In the genomic region with DNA sequence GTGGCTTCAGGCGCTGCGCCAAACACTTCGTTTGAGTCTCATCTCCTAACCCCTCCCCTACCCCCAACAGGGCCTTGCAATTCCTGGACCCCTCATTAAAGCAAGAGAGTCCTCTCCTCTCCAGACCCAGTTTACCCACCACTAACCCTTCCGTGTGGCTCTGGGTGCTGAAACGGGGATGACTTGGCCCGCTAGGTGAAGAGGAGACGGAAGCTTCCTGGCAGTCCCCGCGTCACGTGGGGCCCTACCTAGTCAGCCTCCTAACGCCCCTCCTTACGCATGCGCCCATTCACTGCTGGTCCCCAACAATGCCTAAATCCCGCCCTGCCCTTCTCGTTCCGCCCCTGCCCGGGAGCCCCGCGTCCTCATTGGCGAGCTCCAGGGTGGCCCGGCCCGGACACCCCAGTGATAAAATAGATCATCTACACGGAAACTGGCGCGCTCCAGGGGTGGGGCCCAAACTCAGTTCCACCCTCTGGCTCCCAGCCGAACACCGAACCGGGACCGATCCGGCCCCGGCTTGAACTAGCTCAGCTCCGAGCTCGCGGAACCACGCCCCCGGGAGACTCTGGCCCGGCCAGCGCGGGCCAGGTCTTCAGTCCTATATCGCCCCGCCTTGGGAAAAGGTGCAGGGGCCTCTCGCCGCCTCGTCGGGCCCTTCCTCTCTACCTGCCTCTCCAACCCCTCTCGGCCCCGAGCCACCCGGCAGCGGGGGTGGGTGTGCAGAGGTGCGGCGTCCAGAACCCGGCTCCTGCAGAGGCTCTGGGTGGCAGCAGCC, we compare ENCODE assay signal across 8 cellular contexts. TPM values are rescaled to one million over a fixed set of nuclear protein-coding genes. Genes with fewer than 3 reads are reported as not detected.
A peak's percentile ranks its signal among the peaks of the same experiment; 100 is the strongest.
DNase-seq lines count a peak whose midpoint lies in the region; ATAC-seq and TF ChIP-seq lines count a peak whose summit lies in the region.

A gene with protein sequence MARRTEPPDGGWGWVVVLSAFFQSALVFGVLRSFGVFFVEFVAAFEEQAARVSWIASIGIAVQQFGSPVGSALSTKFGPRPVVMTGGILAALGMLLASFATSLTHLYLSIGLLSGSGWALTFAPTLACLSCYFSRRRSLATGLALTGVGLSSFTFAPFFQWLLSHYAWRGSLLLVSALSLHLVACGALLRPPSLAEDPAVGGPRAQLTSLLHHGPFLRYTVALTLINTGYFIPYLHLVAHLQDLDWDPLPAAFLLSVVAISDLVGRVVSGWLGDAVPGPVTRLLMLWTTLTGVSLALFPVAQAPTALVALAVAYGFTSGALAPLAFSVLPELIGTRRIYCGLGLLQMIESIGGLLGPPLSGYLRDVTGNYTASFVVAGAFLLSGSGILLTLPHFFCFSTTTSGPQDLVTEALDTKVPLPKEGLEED (plus strand): TSS at position 425 of the 778 bp plus-strand sequence. CDS start 368 bp downstream, outside the sequence.

- H3K27me3 Mint-ChIP-seq in IgD-negative memory B cell: no peaks in the 10 kb centered on the region

- peak; percentile 79 for ATAC-seq in GM21576 (IDR thresholded peaks at IDR 0.05; ENCODE audit: unreplicated experiment)
- ATAC-seq in PC-3: peak; percentile 96

- H3K27ac ChIP-seq in PC-3 (ENCODE audit: low read length): peak within 1 kb of the TSS; percentile 42
- H3K27ac ChIP-seq in epithelial cell of prostate: peak within 1 kb of the TSS; percentile 89

- peak within 1 kb of the TSS; percentile 85 for H3K9ac ChIP-seq in PC-3 (ENCODE audit: low read length)

- intact Hi-C loops in PC-3 (cut with micrococcal nuclease): no loop called here

- no peak for TF ChIP-seq CTCF in PC-3 (conservative IDR thresholded peaks at IDR 0.05; ENCODE audit: low read depth, low read length)

- H3K9me3 ChIP-seq in PC-3 (ENCODE audit: low read length): no peaks in the 10 kb centered on the region
- H3K9me3 ChIP-seq in mononuclear cell (ENCODE audit: low read depth, low read length): no peaks in the 10 kb centered on the region

- H3K27ac Mint-ChIP-seq in IgD-negative memory B cell: peak within 1 kb of the TSS; percentile 95 to 99 (median 99)

- H3K9me3 Mint-ChIP-seq in IgD-negative memory B cell: no peaks in the 10 kb centered on the region

- H3K36me3 Mint-ChIP-seq in IgD-negative memory B cell: peaks cover 5% of the 10 kb centered on the region

- H3K4me1 ChIP-seq in PC-3 (ENCODE audit: insufficient read depth, low read length) (peaks cover 12% of the 10 kb centered on the region), mononuclear cell (ENCODE audit: insufficient read depth, low read length) (peaks cover 34% of the 10 kb centered on the region)

- peak; percentile 66 for DNase-seq in DMS153 treated with DMSO at 0.1 percent for 48 hours (lab: John Stamatoyannopoulos, UW; ENCODE audit: unreplicated experiment)
- DNase-seq in PC-3: peak; percentile 91
- peak; percentile 96 for DNase-seq in activated T-cell treated with anti-CD3 and anti-CD28 coated beads for 48 hours (ENCODE audit: low read depth)
- DNase-seq in epithelial cell of prostate (ENCODE audit: low read depth, low spot score): peak; percentile 94
- peak; percentile 94 to 97 for DNase-seq in stimulated activated CD8-positive, alpha-beta memory T cell treated with anti-CD3 and anti-CD28 coated beads, Interleukin-4, amount 100 ng/mL, for 1 hour (ENCODE audit: low read depth in 2 of 2, low spot score in 1 of 2)

- peaks cover 15 to 37% (median 34%) of the 10 kb centered on the region in 3 donors for H3K4me1 Mint-ChIP-seq in IgD-negative memory B cell

- peaks cover 10% of the 10 kb centered on the region; the same call in 1 of the 2 replicates for H3K79me2 ChIP-seq in PC-3 (ENCODE audit: low read length)

- CTCF ChIA-PET in PC-3 (lab: Charles Lee): interaction anchor here (0.6 to 0.8 kb wide), 3 partner anchors 10 to 180 kb away, joined by 4 to 11 read pairs (median 5); no protein-coding TSS in a partner anchor

- H4K20me1 ChIP-seq in PC-3 (ENCODE audit: low read length): no peaks in the 10 kb centered on the region

- BruUV-seq in PC-3 (replicated peaks; lab: Mats Ljungman, UMichigan): no TSS peak

- peak within 1 kb of the TSS; percentile 84 for H3K4me3 ChIP-seq in PC-3 (ENCODE audit: low read length)
- H3K4me3 ChIP-seq in mononuclear cell (ENCODE audit: low read length): peak within 1 kb of the TSS; percentile 78

- peak within 1 kb of the TSS; percentile 91 for H2AFZ ChIP-seq in PC-3 (ENCODE audit: low read length)

- H3K4me3 Mint-ChIP-seq in IgD-negative memory B cell: peak within 1 kb of the TSS; percentile 95 to 98 (median 96)

- no peaks in the 10 kb centered on the region for H3K9me2 ChIP-seq in PC-3 (replicated peaks; ENCODE audit: low read length)

- no peaks in the 10 kb centered on the region for H3F3A ChIP-seq in PC-3 (ENCODE audit: low read length, unreplicated experiment)

- H3K27me3 ChIP-seq in PC-3 (ENCODE audit: low read length): no peaks in the 10 kb centered on the region
- H3K27me3 ChIP-seq in mononuclear cell (ENCODE audit: insufficient read depth, low read length): no peaks in the 10 kb centered on the region

- no peaks in the 10 kb centered on the region for H3K36me3 ChIP-seq in PC-3 (ENCODE audit: low read depth, low read length)

- H3K4me2 ChIP-seq in PC-3 (ENCODE audit: low read length): peak within 1 kb of the TSS; percentile 93

- POLR2A ChIA-PET in PC-3 (lab: Charles Lee; ENCODE audit: unreplicated experiment): interaction anchor here (0.5 to 1.1 kb wide), 3 partner anchors 14 to 357 kb away, joined by 3 to 13 read pairs (median 6); no protein-coding TSS in a partner anchor

RNA-seq across cellular contexts. Expression of the gene that starts here (rescaled TPM):
- 3.3 TPM for polyA plus RNA-seq in IgD-negative memory B cell
- total RNA-seq in PC-3 (2014; rRNA removed) (0.62 and 1.7 TPM in 2 replicates), mononuclear cell (0.42 TPM)

Comparison
In these comparisons a context has a peak if more than half of its experiments do, and no peak if none do; other contexts are left out.
1. Peak in every context shown above with its lines: DNase-seq, ATAC-seq, H3K4me3 ChIP-seq and H3K27ac ChIP-seq.